ENCODE assay signal across 1 cellular context in genomic region chr3:141235661-141236171, GRCh38.
TF ChIP-seq lines count a peak whose summit lies in the region.

No MANE protein-coding gene starts in this region.

TF ChIP-seq in HepG2, 621 proteins besides CTCF, POLR2A, EP300 and RAD21 (continued from another document):
- TF ChIP-seq TERF1 (CRISPR knock-in tag; IDR thresholded peaks at IDR 0.05) (no peak), ZNF230 (CRISPR knock-in tag; IDR thresholded peaks at IDR 0.05) (peak; percentile 74; the same call in 1 of the 2 replicates), MIXL1 (CRISPR knock-in tag; IDR thresholded peaks at IDR 0.05) (peak; percentile 46; the same call in 1 of the 2 replicates), ZSCAN29 (CRISPR knock-in tag; conservative IDR thresholded peaks at IDR 0.05) (0 out of 2 replicates have a peak, but pooled peaks have one; percentile 60), STAG1 (CRISPR knock-in tag; IDR thresholded peaks at IDR 0.05) (peak; percentile 81), HBP1 (CRISPR knock-in tag; IDR thresholded peaks at IDR 0.05; ENCODE audit: low read depth) (no peak), POGK (CRISPR knock-in tag; conservative IDR thresholded peaks at IDR 0.05) (no peak), HNF4A (CRISPR knock-in tag; IDR thresholded peaks at IDR 0.05) (peak; percentile 96), ZNF687 (CRISPR knock-in tag; IDR thresholded peaks at IDR 0.05) (peak; percentile 64), TOE1 (CRISPR knock-in tag; IDR thresholded peaks at IDR 0.05) (peak; percentile 69; the same call in 1 of the 2 replicates), ZNF362 (CRISPR knock-in tag; IDR thresholded peaks at IDR 0.05; ENCODE audit: borderline replicate concordance) (0 out of 2 replicates have a peak, but pooled peaks have one; percentile 30), MXD4 (CRISPR knock-in tag; IDR thresholded peaks at IDR 0.05) (peak; percentile 35; the same call in 1 of the 2 replicates)
